Comparison of ENCODE assay signal across 19 cellular contexts in genomic region chr14:71468701-71469100, GRCh38.
A peak's percentile ranks its signal among the peaks of the same experiment; 100 is the strongest.
DNase-seq lines count a peak whose midpoint lies in the region; ATAC-seq and TF ChIP-seq lines count a peak whose summit lies in the region.
"Had no signal": no experiment of that assay in that cellular context is flagged by ENCODE, and none has a peak within 500 bp of the region (broad histone marks: within the 10 kb centered on the region; RNA-seq: fewer than 3 reads in every experiment).

No MANE protein-coding gene starts in this region.

- no peak overlapping the region for H2AFZ ChIP-seq in GM23248
- no peak overlapping the region for H2AFZ ChIP-seq in neural progenitor cell (replicated peaks)

- H3K4me3 Mint-ChIP-seq in chondrocyte (ENCODE audit: unreplicated experiment) (no peak overlapping the region), neural progenitor cell (no peak overlapping the region)
- H3K4me3 Mint-ChIP-seq: H9 had no signal

- no peaks in the 10 kb centered on the region for H3K9me2 ChIP-seq in GM23248 (ENCODE audit: insufficient read depth)

- H3K4me3 ChIP-seq in GM23248 (no peak overlapping the region), neural progenitor cell (no peak overlapping the region)
- H3K4me3 ChIP-seq: K562, MG63 had no signal

- H3K4me1 ChIP-seq in GM23248 (ENCODE audit: insufficient read depth) (peaks cover 52% of the 10 kb centered on the region), neural progenitor cell (peaks cover 4% of the 10 kb centered on the region)

- H3K36me3 ChIP-seq in GM23248 (ENCODE audit: low read depth) (no peaks in the 10 kb centered on the region), neural progenitor cell (no peaks in the 10 kb centered on the region)
- H3K36me3 ChIP-seq: MG63 had no signal

- in situ Hi-C loops in GM23248 (cut with MboI): no loop called here

- H3K36me3 Mint-ChIP-seq in chondrocyte (ENCODE audit: low read depth) (peaks cover 4% of the 10 kb centered on the region), neural progenitor cell (peaks cover 15% of the 10 kb centered on the region)

- WGBS in GM23248 (ENCODE audit: low coverage in 1 of 2, low lambda C conversion rate in 2 of 2, missing lambda C conversion rate in 2 of 2), 2 experiments: 17 to 31% methylated on average over 1 of the region's 1 CpG

- H3K27me3 Mint-ChIP-seq in chondrocyte (ENCODE audit: low read depth) (no peaks in the 10 kb centered on the region), neural progenitor cell (ENCODE audit: insufficient read depth, low read depth) (no peaks in the 10 kb centered on the region)

- peak overlapping the region; percentile 64 for H3K27ac ChIP-seq in GM23248
- H3K27ac ChIP-seq in neural progenitor cell: no peak overlapping the region
- H3K27ac ChIP-seq: C4-2B had no signal

- peaks cover 49% of the 10 kb centered on the region for H3K4me1 Mint-ChIP-seq in chondrocyte (ENCODE audit: low read depth)
- peaks cover 2% of the 10 kb centered on the region for H3K4me1 Mint-ChIP-seq in neural progenitor cell

- no peak overlapping the region for H3K4me2 ChIP-seq in GM23248 (ENCODE audit: unreplicated experiment)
- no peak overlapping the region for H3K4me2 ChIP-seq in neural progenitor cell

- H3K9me3 Mint-ChIP-seq in chondrocyte (ENCODE audit: low read depth) (peaks cover 9% of the 10 kb centered on the region), neural progenitor cell (peaks cover 10% of the 10 kb centered on the region)

- H3K27me3 ChIP-seq in GM23248 (replicated peaks; ENCODE audit: insufficient read depth): no peaks in the 10 kb centered on the region
- no peaks in the 10 kb centered on the region for H3K27me3 ChIP-seq in neural progenitor cell
- H3K27me3 ChIP-seq: MG63 had no signal

- H3K79me2 ChIP-seq in GM23248 (ENCODE audit: insufficient read depth) (peaks cover 96% of the 10 kb centered on the region), neural progenitor cell (ENCODE audit: low read depth) (peaks cover 11% of the 10 kb centered on the region)

- H4K20me1 ChIP-seq in GM23248 (ENCODE audit: insufficient read depth): no peaks in the 10 kb centered on the region
- no peaks in the 10 kb centered on the region for H4K20me1 ChIP-seq in neural progenitor cell (ENCODE audit: low read depth)

- no peak for TF ChIP-seq CTCF in chondrocyte (IDR thresholded peaks at IDR 0.05)
- no peak for TF ChIP-seq CTCF in neural progenitor cell (IDR thresholded peaks at IDR 0.05)

- DNase-seq in GM23248 (no peak), chondrocyte (ENCODE audit: low spot score) (no peak), neural progenitor cell (ENCODE audit: low spot score) (no peak), superior temporal gyrus (ENCODE audit: extremely low spot score) (peak; percentile 74), HUDEP-2 (lab: John Stamatoyannopoulos, UW; ENCODE audit: unreplicated experiment in 76 of 76) (no peak), iPS-NIHi11 (ENCODE audit: low spot score) (no peak)
- DNase-seq: GDM1, H9, MG63, NCI-H1417, NCI-H1694 treated with DMSO at 0.1 percent for 48 hours, NCI-H446, NCI-H526 treated with DMSO at 0.1 percent for 48 hours, OCI-M1 had no signal

- H3K27ac Mint-ChIP-seq in chondrocyte (ENCODE audit: unreplicated experiment): peak overlapping the region; percentile 24
- H3K27ac Mint-ChIP-seq in neural progenitor cell: peak overlapping the region; percentile 49

- H3F3A ChIP-seq in GM23248 (ENCODE audit: insufficient read depth) (peaks cover 56% of the 10 kb centered on the region), neural progenitor cell (ENCODE audit: low read depth) (no peaks in the 10 kb centered on the region)

- H3K9me3 ChIP-seq in GM23248 (ENCODE audit: low read depth): no peaks in the 10 kb centered on the region
- no peaks in the 10 kb centered on the region for H3K9me3 ChIP-seq in neural progenitor cell (ENCODE audit: low read depth)
- H3K9me3 ChIP-seq: MG63 had no signal

- no peak for ATAC-seq in HG02588 (IDR thresholded peaks at IDR 0.05; ENCODE audit: unreplicated experiment)
- ATAC-seq: HepG2, K562, Right ventricle myocardium inferior had no signal

- H3K9ac ChIP-seq in GM23248 (no peak overlapping the region), neural progenitor cell (no peak overlapping the region)
